In genomic region chr13:112451512-112452379, GRCh38 we compare ENCODE assay signal across 29 cellular contexts.
DNase-seq lines count a peak whose midpoint lies in the region; ATAC-seq, FAIRE-seq and TF ChIP-seq lines count a peak whose summit lies in the region.
"Had no signal": no experiment of that assay in that cellular context is flagged by ENCODE, and none has a peak within 500 bp of the region (broad histone marks: within the 10 kb centered on the region; RNA-seq: fewer than 3 reads in every experiment).

No MANE protein-coding gene starts in this region.

- H3K36me3 ChIP-seq in colonic mucosa (no peaks in the 10 kb centered on the region), HepG2 (replicated peaks in 1 of 2; ENCODE audit: control insufficient read depth in 1 of 2, insufficient read depth in 2 of 2, low read length in 2 of 2) (no peaks in the 10 kb centered on the region), smooth muscle cell (ENCODE audit: low read depth) (no peaks in the 10 kb centered on the region)
- H3K36me3 ChIP-seq: neural progenitor cell, uterus, WERI-Rb-1 had no signal

- intact Hi-C loops in colonic mucosa (cut with DNase I) (no loop called here), natural killer cell (cut with micrococcal nuclease) (no loop called here), HepG2 (cut with micrococcal nuclease; ENCODE audit: unreplicated experiment) (no loop called here)

- no peak overlapping the region for H3K4me3 Mint-ChIP-seq in natural killer cell
- H3K4me3 Mint-ChIP-seq: activated CD4-positive, alpha-beta T cell treated with anti-CD3 and anti-CD28 coated beads, Interleukin-2, amount 10 ng/mL, durations not matched to agents 24 days and 14 days; activated naive CD8-positive, alpha-beta T cell treated with anti-CD3 and anti-CD28 coated beads for 36 hours; neural progenitor cell; stimulated activated naive CD8-positive, alpha-beta T cell treated with anti-CD3 and anti-CD28 coated beads, Interleukin-15, amount 100 ng/mL, for 72 hours; T-cell had no signal

- H3K27ac ChIP-seq in colonic mucosa (no peak overlapping the region), HepG2 (ENCODE audit: extremely low read length, insufficient read depth, low read length) (no peak overlapping the region), smooth muscle cell (ENCODE audit: low read depth) (no peak overlapping the region)
- H3K27ac ChIP-seq: epithelial cell of prostate, neural progenitor cell, uterus, WERI-Rb-1 had no signal

- in situ Hi-C loops in HepG2 (cut with HindIII; ENCODE audit: extremely low pct_ligation_motif_present, low pct_unique_long_range_greater_than_20kb), result no loop called here

- no peaks in the 10 kb centered on the region for H3F3A ChIP-seq in smooth muscle cell (ENCODE audit: low read depth)

- no peak overlapping the region for H3K27ac Mint-ChIP-seq in natural killer cell
- H3K27ac Mint-ChIP-seq: activated CD4-positive, alpha-beta T cell treated with anti-CD3 and anti-CD28 coated beads, Interleukin-2, amount 10 ng/mL, durations not matched to agents 24 days and 14 days; activated naive CD8-positive, alpha-beta T cell treated with anti-CD3 and anti-CD28 coated beads for 36 hours; stimulated activated naive CD8-positive, alpha-beta T cell treated with anti-CD3 and anti-CD28 coated beads, Interleukin-15, amount 100 ng/mL, for 72 hours; T-cell had no signal

- H3K4me1 Mint-ChIP-seq in natural killer cell, result no peaks in the 10 kb centered on the region
- H3K4me1 Mint-ChIP-seq: activated CD4-positive, alpha-beta T cell treated with anti-CD3 and anti-CD28 coated beads, Interleukin-2, amount 10 ng/mL, durations not matched to agents 24 days and 14 days; activated naive CD8-positive, alpha-beta T cell treated with anti-CD3 and anti-CD28 coated beads for 36 hours; stimulated activated naive CD8-positive, alpha-beta T cell treated with anti-CD3 and anti-CD28 coated beads, Interleukin-15, amount 100 ng/mL, for 72 hours; T-cell had no signal

- no TSS peak for BruUV-seq in HepG2 (replicated peaks; lab: Mats Ljungman, UMichigan)

- no peak for TF ChIP-seq RAD21 in HepG2 (CRISPR knock-in tag; IDR thresholded peaks at IDR 0.05)

- POLR2A ChIA-PET in HepG2 (lab: Yijun Ruan, JAX), result no interaction called here

- H3K4me1 ChIP-seq in colonic mucosa, result no peaks in the 10 kb centered on the region
- H3K4me1 ChIP-seq in HepG2 (ENCODE audit: insufficient read depth, low read length), result no peaks in the 10 kb centered on the region
- H3K4me1 ChIP-seq in smooth muscle cell (ENCODE audit: low read depth), result no peaks in the 10 kb centered on the region
- H3K4me1 ChIP-seq: neural progenitor cell, uterus had no signal

- WGBS in HepG2 (ENCODE audit: low lambda C conversion rate), result 26% methylated on average over 22 of the region's 43 CpGs
- 85% methylated on average over 29 of the region's 43 CpGs for WGBS in smooth muscle cell (ENCODE audit: low lambda C conversion rate)

- ATAC-seq in natural killer cell (no peak), HepG2 (no peak)
- ATAC-seq: right cardiac atrium; stimulated activated naive CD8-positive, alpha-beta T cell treated with anti-CD3 and anti-CD28 coated beads, Interleukin-15, amount 100 ng/mL, for 72 hours; T-cell had no signal

- CTCF ChIA-PET in HepG2 (lab: Yijun Ruan, JAX; ENCODE audit: low intra/inter-chr PET ratio, low total read pairs), result no interaction called here

- H3K27me3 Mint-ChIP-seq in natural killer cell (ENCODE audit: low read depth in 2 of 2), result peaks cover 0 to 7% of the 10 kb centered on the region in 2 donors
- H3K27me3 Mint-ChIP-seq: activated CD4-positive, alpha-beta T cell treated with anti-CD3 and anti-CD28 coated beads, Interleukin-2, amount 10 ng/mL, durations not matched to agents 24 days and 14 days had no signal

- no peaks in the 10 kb centered on the region for H3K9me3 Mint-ChIP-seq in natural killer cell
- H3K9me3 Mint-ChIP-seq: activated CD4-positive, alpha-beta T cell treated with anti-CD3 and anti-CD28 coated beads, Interleukin-2, amount 10 ng/mL, durations not matched to agents 24 days and 14 days; activated naive CD8-positive, alpha-beta T cell treated with anti-CD3 and anti-CD28 coated beads for 36 hours; neural progenitor cell; stimulated activated naive CD8-positive, alpha-beta T cell treated with anti-CD3 and anti-CD28 coated beads, Interleukin-15, amount 100 ng/mL, for 72 hours; T-cell had no signal

- H3K9ac ChIP-seq in colonic mucosa (ENCODE audit: low read depth in 2 of 2, low read length in 2 of 2) (no peak overlapping the region), HepG2 (ENCODE audit: insufficient read depth, low read depth, low read length) (no peak overlapping the region), smooth muscle cell (ENCODE audit: low read depth) (no peak overlapping the region)
- H3K9ac ChIP-seq: neural progenitor cell had no signal

- H3K79me2 ChIP-seq in HepG2 (ENCODE audit: insufficient read depth, low read length) (no peaks in the 10 kb centered on the region), smooth muscle cell (ENCODE audit: low read depth) (no peaks in the 10 kb centered on the region)

- TF ChIP-seq EP300 in HepG2 (IDR thresholded peaks at IDR 0.05; ENCODE audit: low read depth in 2 of 2, low read length in 2 of 2) (no peak), HepG2 (CRISPR knock-in tag; IDR thresholded peaks at IDR 0.05; ENCODE audit: borderline replicate concordance) (no peak)

- TF ChIP-seq CTCF in colonic mucosa (IDR thresholded peaks at IDR 0.05) (no peak), natural killer cell (IDR thresholded peaks at IDR 0.05) (no peak), HepG2 (CRISPR knock-in tag; IDR thresholded peaks at IDR 0.05) (no peak), smooth muscle cell (IDR thresholded peaks at IDR 0.05; ENCODE audit: borderline replicate concordance, insufficient read depth, poor library complexity, severe bottlenecking) (no peak)

- H3K9me3 ChIP-seq in colonic mucosa (no peaks in the 10 kb centered on the region), HepG2 (ENCODE audit: low read length) (no peaks in the 10 kb centered on the region), smooth muscle cell (replicated peaks; ENCODE audit: low read depth) (no peaks in the 10 kb centered on the region)
- H3K9me3 ChIP-seq: uterus had no signal

- no peaks in the 10 kb centered on the region for H4K20me1 ChIP-seq in HepG2 (ENCODE audit: insufficient read depth, low read length)
- no peaks in the 10 kb centered on the region for H4K20me1 ChIP-seq in smooth muscle cell (ENCODE audit: low read depth)

- H3K36me3 Mint-ChIP-seq in natural killer cell, result no peaks in the 10 kb centered on the region
- H3K36me3 Mint-ChIP-seq: activated naive CD8-positive, alpha-beta T cell treated with anti-CD3 and anti-CD28 coated beads for 36 hours; neural progenitor cell; T-cell had no signal

- no peak overlapping the region for H2AFZ ChIP-seq in HepG2 (ENCODE audit: low read length)
- no peak overlapping the region for H2AFZ ChIP-seq in smooth muscle cell (ENCODE audit: low read depth)
- H2AFZ ChIP-seq: neural progenitor cell had no signal

- TF ChIP-seq POLR2A in HepG2 (IDR thresholded peaks at IDR 0.05; ENCODE audit: insufficient read depth in 1 of 2, low read depth in 2 of 2, low read length in 2 of 2), result no peak

- DNase-seq in NCI-H748 (lab: John Stamatoyannopoulos, UW; ENCODE audit: unreplicated experiment) (peak; percentile 23), NCI-H748 treated with DMSO at 0.1 percent for 48 hours (lab: John Stamatoyannopoulos, UW) (no peak), COLO668 (lab: John Stamatoyannopoulos, UW; ENCODE audit: unreplicated experiment) (peak; percentile 83), colonic mucosa (peak; percentile 12), natural killer cell (peak; percentile 2), HepG2 (ENCODE audit: low spot score) (no peak), HK-2 (ENCODE audit: unreplicated experiment) (no peak), smooth muscle cell (lab: John Stamatoyannopoulos, UW; ENCODE audit: unreplicated experiment) (no peak)
- DNase-seq: activated naive CD8-positive, alpha-beta T cell treated with anti-CD3 and anti-CD28 coated beads for 36 hours; anterior cingulate cortex; Calu3; effector CD8-positive, alpha-beta T cell; GDM1; IMR-90; mesenchymal stem cell; NCI-H1694; NCI-H2171 treated with DMSO at 0.1 percent for 48 hours; stimulated activated CD8-positive, alpha-beta memory T cell treated with anti-CD3 and anti-CD28 coated beads, Interleukin-4, amount 100 ng/mL, for 48 hours; stimulated activated naive CD8-positive, alpha-beta T cell treated with anti-CD3 and anti-CD28 coated beads, Interleukin-15, amount 100 ng/mL, for 72 hours; T-cell; uterus; WERI-Rb-1 had no signal

- no peak for FAIRE-seq in HepG2 (lab: Jason Lieb, UNC)
- FAIRE-seq: A204.1, bronchial epithelial cell, RCC 7860 had no signal

- H3K27me3 ChIP-seq in colonic mucosa, result no peaks in the 10 kb centered on the region
- peaks cover 23 to 95% of the 10 kb centered on the region in 2 experiments for H3K27me3 ChIP-seq in HepG2 (ENCODE audit: control insufficient read depth in 1 of 2, insufficient read depth in 2 of 2, low read length in 2 of 2)
- H3K27me3 ChIP-seq in smooth muscle cell (ENCODE audit: low read depth), result no peaks in the 10 kb centered on the region
- H3K27me3 ChIP-seq: neural progenitor cell, uterus had no signal

- H3K4me3 ChIP-seq in colonic mucosa, result no peak overlapping the region
- no peak overlapping the region for H3K4me3 ChIP-seq in HepG2 (replicated peaks in 1 of 3; ENCODE audit: insufficient read depth in 1 of 3, low read depth in 2 of 3, low read length in 3 of 3)
- H3K4me3 ChIP-seq in smooth muscle cell, result no peak overlapping the region
- H3K4me3 ChIP-seq: neural progenitor cell, uterus had no signal

- H3K4me2 ChIP-seq in HepG2 (ENCODE audit: low read depth, low read length) (no peak overlapping the region), smooth muscle cell (no peak overlapping the region)
- H3K4me2 ChIP-seq: neural progenitor cell had no signal

TF ChIP-seq in HepG2, 621 proteins besides CTCF, POLR2A, EP300 and RAD21 (continues in another document):
- TF ChIP-seq, protein P1, sequence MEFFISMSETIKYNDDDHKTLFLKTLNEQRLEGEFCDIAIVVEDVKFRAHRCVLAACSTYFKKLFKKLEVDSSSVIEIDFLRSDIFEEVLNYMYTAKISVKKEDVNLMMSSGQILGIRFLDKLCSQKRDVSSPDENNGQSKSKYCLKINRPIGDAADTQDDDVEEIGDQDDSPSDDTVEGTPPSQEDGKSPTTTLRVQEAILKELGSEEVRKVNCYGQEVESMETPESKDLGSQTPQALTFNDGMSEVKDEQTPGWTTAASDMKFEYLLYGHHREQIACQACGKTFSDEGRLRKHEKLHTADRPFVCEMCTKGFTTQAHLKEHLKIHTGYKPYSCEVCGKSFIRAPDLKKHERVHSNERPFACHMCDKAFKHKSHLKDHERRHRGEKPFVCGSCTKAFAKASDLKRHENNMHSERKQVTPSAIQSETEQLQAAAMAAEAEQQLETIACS (CRISPR knock-in tag; IDR thresholded peaks at IDR 0.05), result no peak
- TF ChIP-seq RBM39 (IDR thresholded peaks at IDR 0.05; ENCODE audit: low read depth, low read length, poor library complexity, severe bottlenecking) (no peak), SAFB2 (CRISPR knock-in tag; IDR thresholded peaks at IDR 0.05; ENCODE audit: borderline replicate concordance, low read depth) (no peak)

Comparison
In these comparisons a context has a peak if more than half of its experiments do, and no peak if none do; other contexts are left out.
1. DNase-seq: peak in NCI-H748 (single experiment), COLO668 (single experiment), colonic mucosa (single experiment) and natural killer cell (single experiment); none in NCI-H748 treated with DMSO at 0.1 percent for 48 hours (single experiment), HepG2 (single experiment), HK-2 (single experiment) and smooth muscle cell (single experiment).